Comparison of ENCODE assay signal across 14 cellular contexts in the genomic region with DNA sequence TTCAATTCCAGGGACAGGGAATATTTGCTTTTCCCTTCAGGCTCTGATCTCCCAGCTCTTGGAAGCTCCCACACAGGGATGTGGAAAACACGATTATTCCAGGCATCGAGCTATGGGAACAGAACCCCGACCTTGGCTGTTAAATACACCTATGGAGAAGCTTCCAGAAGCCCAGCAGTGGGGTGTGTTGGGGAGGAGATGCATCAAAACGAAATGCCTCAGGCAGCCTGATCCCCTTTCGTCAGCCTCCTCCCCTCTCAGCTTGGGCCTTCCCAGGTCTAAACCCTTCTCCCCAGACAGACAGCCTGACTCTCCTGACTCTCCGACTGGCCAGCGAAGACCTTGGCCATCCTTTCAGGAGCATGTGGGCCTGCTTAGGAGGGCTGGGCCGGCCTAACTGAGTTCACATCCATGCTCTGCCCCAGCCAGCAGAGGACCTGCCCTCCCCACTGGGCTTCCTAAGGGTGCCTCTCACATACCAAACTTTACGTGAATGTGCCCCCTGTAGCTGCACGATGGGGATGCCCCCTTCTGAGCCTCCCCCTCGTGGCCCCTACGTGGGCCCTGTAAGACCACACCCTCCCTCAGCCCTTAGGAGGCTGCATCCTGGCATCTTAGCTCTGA. TPM values are rescaled to one million over a fixed set of nuclear protein-coding genes. Genes with fewer than 3 reads are reported as not detected.
DNase-seq lines count a peak whose midpoint lies in the region; ATAC-seq and TF ChIP-seq lines count a peak whose summit lies in the region.
"Had no signal": no experiment of that assay in that cellular context is flagged by ENCODE, and none has a peak within 500 bp of the region (broad histone marks: within the 10 kb centered on the region; RNA-seq: fewer than 3 reads in every experiment).

No MANE protein-coding gene starts in this region.

- H3K4me3 Mint-ChIP-seq in H9 = no peak overlapping the region
- no peak overlapping the region for H3K4me3 Mint-ChIP-seq in nephron
- H3K4me3 Mint-ChIP-seq in Calu3 (ENCODE audit: low read depth, unreplicated experiment) = no peak overlapping the region
- H3K4me3 Mint-ChIP-seq: dendritic cell treated with granulocyte-macrophage colony-stimulating factor and Interleukin-4, amounts not matched to agents 40 ng/mL and 50 ng/mL, for 4 days; memory B cell had no signal

- DNase-seq in H9 = no peak
- peak; percentile 48 for DNase-seq in fibroblast of the aortic adventitia (ENCODE audit: low read depth)
- DNase-seq in testis = peak; percentile 45
- no peak for DNase-seq in stimulated activated CD4-positive, alpha-beta T cell treated with anti-CD3 and anti-CD28 coated beads, Interleukin-12 subunit alpha, Interleukin-12 subunit beta, amount 100 ng/mL, for 4 hours
- no peak for DNase-seq in Calu3
- DNase-seq in cortex of kidney (lab: John Stamatoyannopoulos, UW) = no peak
- DNase-seq: activated CD8-positive, alpha-beta T cell treated with anti-CD3 and anti-CD28 coated beads, Interleukin-2, amount 10 ng/mL, durations not matched to agents 7 days and 5 days; AML-193; SK-N-SH had no signal

- no CpG with 5 or more reads among the region's 12 CpGs for WGBS in H9 (ENCODE audit: extremely low coverage, insufficient read length, low lambda C conversion rate)
- WGBS in testis, 2 donors = 55 to 66% methylated on average over 12 of the region's 12 CpGs

- no peak overlapping the region for H2BK20ac ChIP-seq in H9 (ENCODE audit: low read depth, low read length, poor library complexity, severe bottlenecking)

- intact Hi-C loops in testis (cut with DNase I; ENCODE audit: low total_unique reads) = loop anchor here (2.0 kb wide), 1 partner anchor 217 kb away; no protein-coding TSS in a partner anchor
- intact Hi-C loops in Calu3 (cut with micrococcal nuclease; ENCODE audit: unreplicated experiment) = loop anchor here (5.0 to 10.0 kb wide), 2 partner anchors 131 to 588 kb away; no protein-coding TSS in a partner anchor

- no peak overlapping the region for H3K27ac Mint-ChIP-seq in H9
- peak overlapping the region in 2 of 3 experiments; percentile 60 to 84 for H3K27ac Mint-ChIP-seq in nephron
- H3K27ac Mint-ChIP-seq in Calu3 (ENCODE audit: unreplicated experiment) = no peak overlapping the region
- H3K27ac Mint-ChIP-seq: activated CD8-positive, alpha-beta T cell treated with anti-CD3 and anti-CD28 coated beads, Interleukin-2, amount 10 ng/mL, durations not matched to agents 7 days and 5 days; activated T-helper 2 cell treated with anti-CD3 and anti-CD28 coated beads, Interferon-gamma antibody, Interleukin-2, Interleukin-4, amounts not matched to agents 10 μg/mL and 5 μg/mL and 100 μg/mL, durations not matched to agents 14 hours and 24 hours and 36 hours; dendritic cell treated with granulocyte-macrophage colony-stimulating factor and Interleukin-4, amounts not matched to agents 40 ng/mL and 50 ng/mL, for 4 days; memory B cell had no signal

- no peak for TF ChIP-seq POLR2A in testis (IDR thresholded peaks at IDR 0.05)

- H3K27me3 Mint-ChIP-seq in H9 (ENCODE audit: low read depth) (peaks cover 31% of the 10 kb centered on the region), nephron (ENCODE audit: low read depth) (peaks cover 20% of the 10 kb centered on the region), Calu3 (ENCODE audit: unreplicated experiment) (peaks cover 17% of the 10 kb centered on the region)

- no peak overlapping the region for H2AK5ac ChIP-seq in H9 (ENCODE audit: insufficient read length, low read length)

- CTCF ChIA-PET in Calu3 (lab: Charles Lee) = interaction anchor here (0.5 kb wide), 1 partner anchor 212 kb away, joined by 3 read pairs; no protein-coding TSS in a partner anchor

- no peak overlapping the region for H2BK15ac ChIP-seq in H9 (ENCODE audit: low read depth, low read length)

- BruUV-seq in Calu3 (replicated peaks; lab: Mats Ljungman, UMichigan) = no TSS peak

- H3K4me1 Mint-ChIP-seq in H9 = peaks cover 37 to 48% of the 10 kb centered on the region in 2 experiments
- peaks cover 53% of the 10 kb centered on the region for H3K4me1 Mint-ChIP-seq in nephron
- peaks cover 10% of the 10 kb centered on the region for H3K4me1 Mint-ChIP-seq in Calu3 (ENCODE audit: low read depth, unreplicated experiment)

- no peak overlapping the region for H3K4ac ChIP-seq in H9 (ENCODE audit: low read depth, low read length)

- H4K91ac ChIP-seq in H9 (ENCODE audit: insufficient read length, low read depth, low read length) = no peak overlapping the region

- no peaks in the 10 kb centered on the region for H3K79me1 ChIP-seq in H9 (ENCODE audit: insufficient read depth, low read depth, low read length, poor library complexity, severe bottlenecking)

- H3K36me3 ChIP-seq in testis (ENCODE audit: low read depth, missing control alignments) = no peaks in the 10 kb centered on the region

- H3K4me1 ChIP-seq in H9 (ENCODE audit: insufficient read depth, low read length) (no peaks in the 10 kb centered on the region), testis (peaks cover 53% of the 10 kb centered on the region)

- no peak overlapping the region for H2BK5ac ChIP-seq in H9 (ENCODE audit: insufficient read length, low read length)

- no peak overlapping the region for H2AFZ ChIP-seq in H9 (ENCODE audit: low read length)

- no peak overlapping the region for H3K4me3 ChIP-seq in fibroblast of the aortic adventitia (ENCODE audit: low read depth, low read length)
- H3K4me3 ChIP-seq in testis = no peak overlapping the region

- H4K5ac ChIP-seq in H9 (ENCODE audit: insufficient read length, low read depth, low read length) = no peak overlapping the region

- no peak overlapping the region for H3K23ac ChIP-seq in H9 (ENCODE audit: insufficient read length, low read depth, low read length)

- no peak for TF ChIP-seq CTCF in H9 (conservative IDR thresholded peaks at IDR 0.05)
- TF ChIP-seq CTCF in fibroblast of the aortic adventitia (IDR thresholded peaks at IDR 0.05; ENCODE audit: insufficient read depth, low read length) = no peak
- TF ChIP-seq CTCF in nephron (IDR thresholded peaks at IDR 0.05; ENCODE audit: unreplicated experiment in 3 of 3) = no peak
- no peak for TF ChIP-seq CTCF in testis (IDR thresholded peaks at IDR 0.05)
- TF ChIP-seq CTCF in Calu3 (IDR thresholded peaks at IDR 0.05; ENCODE audit: unreplicated experiment) = no peak

- H3K9ac ChIP-seq in H9 (ENCODE audit: extremely low read depth, insufficient read length, low read length) = no peak overlapping the region
- H3K9ac ChIP-seq: SK-N-SH had no signal

- no peak overlapping the region for H3K56ac ChIP-seq in H9 (ENCODE audit: insufficient read length, low read depth, low read length)

- no peaks in the 10 kb centered on the region for H3K36me3 Mint-ChIP-seq in H9 (ENCODE audit: insufficient read depth in 1 of 3, low read depth in 3 of 3)
- no peaks in the 10 kb centered on the region for H3K36me3 Mint-ChIP-seq in nephron (ENCODE audit: low read depth)
- peaks cover 11% of the 10 kb centered on the region for H3K36me3 Mint-ChIP-seq in Calu3 (ENCODE audit: insufficient read depth, unreplicated experiment)
- H3K36me3 Mint-ChIP-seq: memory B cell had no signal

- no peak overlapping the region for H3K18ac ChIP-seq in H9 (ENCODE audit: insufficient read length, low read depth, low read length)

- no peak overlapping the region for H4K8ac ChIP-seq in H9 (replicated peaks; ENCODE audit: insufficient read length, low read depth, low read length)

- H3K23me2 ChIP-seq in H9 (ENCODE audit: insufficient read length, low read depth, low read length, poor library complexity, severe bottlenecking) = peaks cover 5% of the 10 kb centered on the region

- no peak overlapping the region for H2BK120ac ChIP-seq in H9 (ENCODE audit: low read depth, low read length, poor library complexity, severe bottlenecking)

- no peaks in the 10 kb centered on the region for H3K27me3 ChIP-seq in H9 (ENCODE audit: insufficient read depth, low read length)
- no peaks in the 10 kb centered on the region for H3K27me3 ChIP-seq in testis

- H3K27ac ChIP-seq in H9 (ENCODE audit: insufficient read length, low read depth, low read length) (no peak overlapping the region), testis (peak overlapping the region; percentile 52 to 85)

- no peaks in the 10 kb centered on the region for H4K20me1 ChIP-seq in H9 (ENCODE audit: control insufficient read depth, insufficient read depth, insufficient read length)

- H3T11ph ChIP-seq in H9 (ENCODE audit: low read length) = no peak overlapping the region

- H3K9me3 ChIP-seq in H9 (ENCODE audit: control insufficient read depth, low read depth, low read length) (no peaks in the 10 kb centered on the region), testis (no peaks in the 10 kb centered on the region)
- H3K9me3 ChIP-seq: SK-N-SH had no signal

- peak overlapping the region; percentile 24; the same call in 1 of the 2 replicates for H3K14ac ChIP-seq in H9 (ENCODE audit: insufficient read depth, low read length)

- H3K4me2 ChIP-seq in H9 (ENCODE audit: insufficient read depth, insufficient read length, low read length) = no peak overlapping the region
- H3K4me2 ChIP-seq: SK-N-SH had no signal

- ATAC-seq in HG02884 (IDR thresholded peaks at IDR 0.05; ENCODE audit: unreplicated experiment) = no peak
- ATAC-seq: activated CD8-positive, alpha-beta T cell treated with anti-CD3 and anti-CD28 coated beads, Interleukin-2, amount 10 ng/mL, durations not matched to agents 7 days and 5 days had no signal

- H3K79me2 ChIP-seq in H9 (ENCODE audit: insufficient read depth, low read length) = no peaks in the 10 kb centered on the region

- H3K9me3 Mint-ChIP-seq in H9 (no peaks in the 10 kb centered on the region), nephron (no peaks in the 10 kb centered on the region), Calu3 (ENCODE audit: low read depth, unreplicated experiment) (no peaks in the 10 kb centered on the region)
- H3K9me3 Mint-ChIP-seq: activated T-helper 2 cell treated with anti-CD3 and anti-CD28 coated beads, Interferon-gamma antibody, Interleukin-2, Interleukin-4, amounts not matched to agents 10 μg/mL and 5 μg/mL and 100 μg/mL, durations not matched to agents 14 hours and 24 hours and 36 hours; dendritic cell treated with granulocyte-macrophage colony-stimulating factor and Interleukin-4, amounts not matched to agents 40 ng/mL and 50 ng/mL, for 4 days; memory B cell had no signal

- H2BK12ac ChIP-seq in H9 (ENCODE audit: insufficient read length, low read depth, low read length) = no peak overlapping the region

RNA-seq across cellular contexts. Expression of gene NEURL1B, which starts 54.5 kb away (rescaled TPM):
- 3.6 TPM in 2 replicates for total RNA-seq in H9 (2021)
- total RNA-seq in fibroblast of the aortic adventitia (ENCODE audit: low replicate concordance) = 1.3 and 2.5 TPM in 2 replicates
- 10 to 100 TPM; 15.8 to 18.1 TPM for total RNA-seq in testis
- polyA plus RNA-seq in testis (ENCODE audit: insufficient read depth, low read depth, low replicate concordance) = 17.1 TPM
- total RNA-seq in Calu3 (2022) = 2.0 and 2.8 TPM in 2 replicates

Comparison
In these comparisons a context has a peak if more than half of its experiments do, and no peak if none do; other contexts are left out.
1. DNase-seq: peak in fibroblast of the aortic adventitia (single experiment) and testis (single experiment); none in H9 (single experiment), stimulated activated CD4-positive, alpha-beta T cell treated with anti-CD3 and anti-CD28 coated beads, Interleukin-12 subunit alpha, Interleukin-12 subunit beta, amount 100 ng/mL, for 4 hours (single experiment), Calu3 (single experiment) and cortex of kidney (single experiment).
2. H3K27ac Mint-ChIP-seq: peak in nephron (2 of 3); none in H9 (0 of 3) and Calu3 (single experiment).